Comparison of ENCODE assay signal across 14 cellular contexts in the genomic region with DNA sequence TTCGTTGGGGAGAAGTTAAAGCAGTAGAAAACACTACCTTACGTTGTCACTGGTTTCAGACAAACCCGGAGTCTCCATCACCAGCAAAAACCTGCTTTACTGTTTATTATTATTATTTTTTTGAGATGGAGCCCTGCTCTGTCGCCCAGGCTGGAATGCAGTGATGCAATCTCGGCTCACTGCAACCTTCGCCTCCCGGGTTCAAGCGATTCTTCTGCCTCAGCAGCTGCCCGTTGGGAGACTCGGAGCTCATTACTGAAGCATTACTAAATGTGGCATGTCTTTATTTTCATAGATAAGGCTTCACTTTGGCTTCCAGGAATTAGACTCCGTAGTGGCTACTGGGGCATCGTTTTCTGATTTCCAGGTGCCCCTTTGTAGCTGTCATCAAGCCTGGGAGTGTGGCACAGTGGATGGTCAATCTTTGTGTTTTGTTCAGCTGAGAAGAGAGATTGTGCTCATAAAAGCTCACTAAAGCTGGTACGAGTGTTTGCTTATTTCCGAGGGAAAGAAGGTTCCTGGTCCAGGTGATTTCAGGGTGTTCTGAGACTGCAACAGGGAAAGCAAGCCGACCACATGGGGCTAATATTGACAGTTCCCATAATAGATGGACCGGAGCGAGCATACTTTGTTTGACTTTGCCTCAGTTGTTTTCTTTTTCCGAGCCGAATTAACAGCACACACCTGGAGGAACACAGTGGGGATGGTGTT.
A peak's percentile ranks its signal among the peaks of the same experiment; 100 is the strongest.
DNase-seq lines count a peak whose midpoint lies in the region; ATAC-seq and TF ChIP-seq lines count a peak whose summit lies in the region.
"Had no signal": no experiment of that assay in that cellular context is flagged by ENCODE, and none has a peak within 500 bp of the region (broad histone marks: within the 10 kb centered on the region; RNA-seq: fewer than 3 reads in every experiment).

No MANE protein-coding gene starts in this region.

- H3K4me1 Mint-ChIP-seq in brain, result peaks cover 68% of the 10 kb centered on the region
- peaks cover 3% of the 10 kb centered on the region for H3K4me1 Mint-ChIP-seq in osteocyte (ENCODE audit: unreplicated experiment)

- in situ Hi-C loops in IMR-90 (cut with MboI; ENCODE audit: low sequenced_read_pairs), result no loop called here

- no peak overlapping the region for H2BK15ac ChIP-seq in IMR-90 (ENCODE audit: low read depth, low read length)

- CTCF ChIA-PET in IMR-90 (lab: Yijun Ruan, JAX), result interaction anchor here (1.2 kb wide), 1 partner anchor 144 kb away, joined by 3 read pairs; no protein-coding TSS in a partner anchor

- no peak overlapping the region for H3K56ac ChIP-seq in IMR-90 (ENCODE audit: extremely low read depth, insufficient read depth, low read length)

- H4K8ac ChIP-seq in IMR-90 (ENCODE audit: low read depth in 2 of 2, low read length in 2 of 2), result no peak overlapping the region

- H4K5ac ChIP-seq in IMR-90 (ENCODE audit: low read depth, low read length), result no peak overlapping the region

- no peak for TF ChIP-seq POLR2A in IMR-90 (IDR thresholded peaks at IDR 0.05; ENCODE audit: low read depth, low read length)

- 60% methylated on average over 3 of the region's 19 CpGs; no CpG with 5 or more reads in 1 of the 2 experiments for WGBS in IMR-90 (ENCODE audit: extremely low coverage in 2 of 2, insufficient read length in 1 of 2), 2 experiments

- H3K36me3 Mint-ChIP-seq in brain, result peaks cover 10% of the 10 kb centered on the region
- H3K36me3 Mint-ChIP-seq in osteocyte (ENCODE audit: unreplicated experiment), result no peaks in the 10 kb centered on the region

- no peak overlapping the region for H3K23ac ChIP-seq in IMR-90 (ENCODE audit: low read depth, low read length)

- H3K4me3 Mint-ChIP-seq in brain (no peak overlapping the region), osteocyte (ENCODE audit: unreplicated experiment) (no peak overlapping the region)

- peaks cover 2% of the 10 kb centered on the region; the same call in 1 of the 2 replicates for H3K9me3 ChIP-seq in IMR-90 (ENCODE audit: control insufficient read depth, insufficient read depth, low read length)

- TF ChIP-seq RAD21 in IMR-90 (IDR thresholded peaks at IDR 0.05; ENCODE audit: low read length), result no peak

- no peak overlapping the region for H3K4me3 ChIP-seq in IMR-90 (ENCODE audit: insufficient read depth, low read depth, low read length)

- H3K9me3 Mint-ChIP-seq in brain (peaks cover 0 to 10% (median 0%) of the 10 kb centered on the region in 5 experiments), osteocyte (ENCODE audit: unreplicated experiment) (no peaks in the 10 kb centered on the region)

- DNase-seq in IMR-90 (no peak), NCI-H2029 treated with DMSO at 0.1 percent for 48 hours (lab: John Stamatoyannopoulos, UW) (peak; percentile 92), osteocyte (ENCODE audit: extremely low spot score, unreplicated experiment) (peak; percentile 66), HuH-7 (ENCODE audit: low spot score) (no peak), amniotic stem cell (lab: John Stamatoyannopoulos, UW) (no peak)
- no peak for DNase-seq in activated CD4-positive, CD25-positive, alpha-beta regulatory T cell (lab: John Stamatoyannopoulos, UW)
- DNase-seq: activated CD4-positive, alpha-beta T cell treated with anti-CD3 and anti-CD28 coated beads for 48 hours; erythroblast; NCI-H1048; small intestine; stimulated activated naive CD4-positive, alpha-beta T cell had no signal

- no peak overlapping the region for H2BK120ac ChIP-seq in IMR-90 (ENCODE audit: low read depth, low read length)

- H3K27ac Mint-ChIP-seq in brain (peak overlapping the region; percentile 7 to 93 (median 51)), osteocyte (ENCODE audit: unreplicated experiment) (no peak overlapping the region)

- no peak overlapping the region for H2BK5ac ChIP-seq in IMR-90 (ENCODE audit: low read depth, low read length, poor library complexity, severe bottlenecking)

- no peak overlapping the region for H2AK9ac ChIP-seq in IMR-90 (replicated peaks; ENCODE audit: low read depth, low read length, poor library complexity)

- no peak overlapping the region for H3K14ac ChIP-seq in IMR-90 (replicated peaks; ENCODE audit: low read depth, low read length)

- no peak overlapping the region for H3K4me2 ChIP-seq in IMR-90 (ENCODE audit: low read depth, low read length)

- no TSS peak for BruUV-seq in IMR-90 (replicated peaks; lab: Mats Ljungman, UMichigan)

- H3K4me1 ChIP-seq in IMR-90 (ENCODE audit: control insufficient read depth, insufficient read depth, low read length), result no peaks in the 10 kb centered on the region

- H2AFZ ChIP-seq in IMR-90 (replicated peaks; ENCODE audit: low read length, poor library complexity), result no peak overlapping the region

- no peak overlapping the region for H3K27ac ChIP-seq in IMR-90 (ENCODE audit: insufficient read depth, low read length)
- H3K27ac ChIP-seq: C4-2B had no signal

- no peak overlapping the region for H4K91ac ChIP-seq in IMR-90 (ENCODE audit: insufficient read depth, low read depth, low read length)

- POLR2A ChIA-PET in IMR-90 (lab: Charles Lee; ENCODE audit: unreplicated experiment), result interaction anchor here (0.6 kb wide), 1 partner anchor 83 kb away, joined by 7 read pairs; no protein-coding TSS in a partner anchor

- dilution Hi-C loops in IMR-90 (cut with HindIII; ENCODE audit: low sequenced_read_pairs, unreplicated experiment), result no loop called here

- TF ChIP-seq CTCF in IMR-90 (conservative IDR thresholded peaks at IDR 0.05; ENCODE audit: low read depth, low read length) (no peak), brain (conservative IDR thresholded peaks at IDR 0.05) (no peak), osteocyte (IDR thresholded peaks at IDR 0.05) (no peak)

- H2BK20ac ChIP-seq in IMR-90 (ENCODE audit: low read depth, low read length), result no peak overlapping the region

- no peaks in the 10 kb centered on the region for H4K20me1 ChIP-seq in IMR-90 (ENCODE audit: insufficient read depth, low read length)

- H3K27me3 Mint-ChIP-seq in brain (no peaks in the 10 kb centered on the region), osteocyte (ENCODE audit: unreplicated experiment) (no peaks in the 10 kb centered on the region)

- intact Hi-C loops in IMR-90 (cut with micrococcal nuclease), result no loop called here

- no peak overlapping the region for H3K9ac ChIP-seq in IMR-90 (ENCODE audit: low read depth, low read length)

- peak; percentile 27 for ATAC-seq in IMR-90 (ENCODE audit: low read depth)
- ATAC-seq: Right ventricle myocardium inferior had no signal

- no peak overlapping the region for H2AK5ac ChIP-seq in IMR-90 (ENCODE audit: low read depth, low read length)

- H3K79me1 ChIP-seq in IMR-90 (ENCODE audit: low read depth in 1 of 2, low read length in 2 of 2), result no peaks in the 10 kb centered on the region

- H3K36me3 ChIP-seq in IMR-90 (ENCODE audit: control insufficient read depth, insufficient read depth, low read length), result no peaks in the 10 kb centered on the region

- no peaks in the 10 kb centered on the region for H3K9me1 ChIP-seq in IMR-90 (ENCODE audit: insufficient read depth, low read length)

- H3K18ac ChIP-seq in IMR-90 (ENCODE audit: low read depth, low read length), result no peak overlapping the region

- H3K27me3 ChIP-seq in IMR-90 (ENCODE audit: control insufficient read depth, insufficient read depth, low read length), result no peaks in the 10 kb centered on the region

- H3K4ac ChIP-seq in IMR-90 (ENCODE audit: low read depth, low read length), result no peak overlapping the region

TF ChIP-seq in IMR-90, 13 proteins besides CTCF, POLR2A, EP300 and RAD21:
- TF ChIP-seq MXI1 (IDR thresholded peaks at IDR 0.05; ENCODE audit: borderline replicate concordance, low read depth, low read length) (no peak), NFE2L2 (IDR thresholded peaks at IDR 0.05; ENCODE audit: low read depth, low read length) (no peak), RCOR1 (IDR thresholded peaks at IDR 0.05; ENCODE audit: insufficient replicate concordance, low read length) (no peak), RFX5 (IDR thresholded peaks at IDR 0.05; ENCODE audit: low read depth, low read length) (no peak), FOS (IDR thresholded peaks at IDR 0.05; ENCODE audit: low read depth, low read length) (no peak), CEBPB (IDR thresholded peaks at IDR 0.05; ENCODE audit: low read depth, low read length) (peak; percentile 48; the same call in 1 of the 2 replicates), SMC3 (IDR thresholded peaks at IDR 0.05; ENCODE audit: low read depth, low read length) (no peak)

Comparison
In these comparisons a context has a peak if more than half of its experiments do, and no peak if none do; other contexts are left out.
1. DNase-seq: peak in NCI-H2029 treated with DMSO at 0.1 percent for 48 hours (single experiment) and osteocyte (single experiment); none in IMR-90 (single experiment), activated CD4-positive, CD25-positive, alpha-beta regulatory T cell (0 of 4), HuH-7 (single experiment) and amniotic stem cell (single experiment).